2 cellular contexts compared by ENCODE assay signal in genomic region chr1:201391225-201391624, GRCh38.
TF ChIP-seq lines count a peak whose summit lies in the region.

No MANE protein-coding gene starts in this region.

TF ChIP-seq in A549, 52 proteins besides CTCF, POLR2A, EP300 and RAD21:
- TF ChIP-seq ZFP36 (IDR thresholded peaks at IDR 0.05; ENCODE audit: borderline replicate concordance, partially characterized antibody) = no peak

TF ChIP-seq in HEK293, 187 proteins besides CTCF, POLR2A, EP300 and RAD21:
- TF ChIP-seq EGR2 (tag by site-specific recombination; IDR thresholded peaks at IDR 0.05; ENCODE audit: low read depth) (peak; percentile 80), ZNF830 (tag by site-specific recombination; IDR thresholded peaks at IDR 0.05; ENCODE audit: low read depth) (no peak), ZNF341 (tag by site-specific recombination; IDR thresholded peaks at IDR 0.05; ENCODE audit: low read depth) (no peak), ZNF132 (tag by site-specific recombination; IDR thresholded peaks at IDR 0.05; ENCODE audit: borderline replicate concordance) (no peak), KLF8 (tag by site-specific recombination; IDR thresholded peaks at IDR 0.05) (no peak), ZNF664 (tag by site-specific recombination; IDR thresholded peaks at IDR 0.05) (no peak), ZFP37 (tag by site-specific recombination; IDR thresholded peaks at IDR 0.05) (no peak), ZFHX2 (tag by site-specific recombination; conservative IDR thresholded peaks at IDR 0.05) (peak; percentile 67), ZBTB1 (tag by site-specific recombination; IDR thresholded peaks at IDR 0.05) (no peak)
